21 cellular contexts compared by ENCODE assay signal in the genomic region with DNA sequence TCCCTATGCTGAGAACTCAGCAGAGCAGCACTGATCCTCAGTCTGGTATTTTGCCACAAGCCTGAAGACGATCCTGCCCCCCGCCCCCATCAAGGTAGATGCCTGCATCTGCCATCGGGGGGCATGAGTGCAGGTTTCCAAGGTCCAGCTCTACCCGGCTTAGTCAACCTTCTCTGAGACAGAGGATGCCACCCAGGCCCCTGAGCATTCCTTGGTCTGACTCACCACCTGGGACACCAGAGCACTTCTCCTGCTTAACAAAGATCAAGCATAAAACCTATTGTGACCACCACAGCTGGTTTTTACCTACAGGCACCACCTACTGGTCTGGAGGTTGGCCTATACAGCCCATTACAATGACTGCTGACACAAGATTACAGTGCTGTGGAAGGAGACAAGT.
"Had no signal": no experiment of that assay in that cellular context is flagged by ENCODE, and none has a peak within 500 bp of the region (broad histone marks: within the 10 kb centered on the region; RNA-seq: fewer than 3 reads in every experiment).

No MANE protein-coding gene starts in this region.

- H3K27me3 ChIP-seq: cardiac muscle cell, ovary, tibial nerve had no signal

- H3K9me3 Mint-ChIP-seq: activated CD4-positive, alpha-beta memory T cell treated with anti-CD3 and anti-CD28 coated beads, Interleukin-2, amount 10 ng/mL, durations not matched to agents 7 days and 5 days; activated naive CD8-positive, alpha-beta T cell treated with anti-CD3 and anti-CD28 coated beads, Interleukin-2, amount 10 ng/mL, durations not matched to agents 7 days and 5 days; memory B cell had no signal

- H3K27ac Mint-ChIP-seq: activated CD4-positive, alpha-beta memory T cell treated with anti-CD3 and anti-CD28 coated beads, Interleukin-2, amount 10 ng/mL, durations not matched to agents 7 days and 5 days; activated CD8-positive, alpha-beta memory T cell treated with anti-CD3 and anti-CD28 coated beads, Interleukin-2, amount 10 ng/mL, durations not matched to agents 7 days and 5 days; activated naive CD8-positive, alpha-beta T cell treated with anti-CD3 and anti-CD28 coated beads, Interleukin-2, amount 10 ng/mL, durations not matched to agents 7 days and 5 days; activated T-helper 2 cell treated with anti-CD3 and anti-CD28 coated beads, Interferon-gamma antibody, Interleukin-2, Interleukin-4, amounts not matched to agents 10 μg/mL and 5 μg/mL and 100 μg/mL, durations not matched to agents 14 hours and 24 hours and 36 hours; memory B cell; naive thymus-derived CD4-positive, alpha-beta T cell; stimulated activated naive CD8-positive, alpha-beta T cell treated with anti-CD3 and anti-CD28 coated beads, Interleukin-15, Interleukin-2, amounts not matched to agents 100 ng/mL and 50 ng/mL, for 24 hours; T-helper 2 cell treated with Interferon-gamma antibody and Interleukin-4, amounts not matched to agents 5 μg/mL and 100 μg/mL, for 36 hours had no signal

- H3K27me3 Mint-ChIP-seq: activated CD4-positive, alpha-beta memory T cell treated with anti-CD3 and anti-CD28 coated beads, Interleukin-2, amount 10 ng/mL, durations not matched to agents 7 days and 5 days; activated CD8-positive, alpha-beta memory T cell treated with anti-CD3 and anti-CD28 coated beads, Interleukin-2, amount 10 ng/mL, durations not matched to agents 7 days and 5 days; activated naive CD8-positive, alpha-beta T cell treated with anti-CD3 and anti-CD28 coated beads, Interleukin-2, amount 10 ng/mL, durations not matched to agents 7 days and 5 days; memory B cell; naive thymus-derived CD4-positive, alpha-beta T cell; stimulated activated naive CD8-positive, alpha-beta T cell treated with anti-CD3 and anti-CD28 coated beads, Interleukin-15, Interleukin-2, amounts not matched to agents 100 ng/mL and 50 ng/mL, for 24 hours had no signal

- H3K4me3 Mint-ChIP-seq: activated CD4-positive, alpha-beta memory T cell treated with anti-CD3 and anti-CD28 coated beads, Interleukin-2, amount 10 ng/mL, durations not matched to agents 7 days and 5 days; activated CD8-positive, alpha-beta memory T cell treated with anti-CD3 and anti-CD28 coated beads, Interleukin-2, amount 10 ng/mL, durations not matched to agents 7 days and 5 days; activated naive CD8-positive, alpha-beta T cell treated with anti-CD3 and anti-CD28 coated beads, Interleukin-2, amount 10 ng/mL, durations not matched to agents 7 days and 5 days; memory B cell; naive thymus-derived CD4-positive, alpha-beta T cell; stimulated activated naive CD8-positive, alpha-beta T cell treated with anti-CD3 and anti-CD28 coated beads, Interleukin-15, Interleukin-2, amounts not matched to agents 100 ng/mL and 50 ng/mL, for 24 hours; T-helper 2 cell treated with Interferon-gamma antibody and Interleukin-4, amounts not matched to agents 5 μg/mL and 100 μg/mL, for 36 hours had no signal

- H3K4me1 ChIP-seq: psoas muscle, tibial nerve had no signal

- H3K4me3 ChIP-seq: cardiac muscle cell, dorsolateral prefrontal cortex, ovary, psoas muscle, tibial nerve had no signal

- H3K36me3 Mint-ChIP-seq: activated CD8-positive, alpha-beta memory T cell treated with anti-CD3 and anti-CD28 coated beads, Interleukin-2, amount 10 ng/mL, durations not matched to agents 7 days and 5 days; activated naive CD8-positive, alpha-beta T cell treated with anti-CD3 and anti-CD28 coated beads, Interleukin-2, amount 10 ng/mL, durations not matched to agents 7 days and 5 days; memory B cell; naive thymus-derived CD4-positive, alpha-beta T cell had no signal

- DNase-seq: activated CD4-positive, alpha-beta memory T cell treated with anti-CD3 and anti-CD28 coated beads, Interleukin-2, amount 10 ng/mL, durations not matched to agents 7 days and 5 days; activated CD4-positive, alpha-beta T cell treated with anti-CD3 and anti-CD28 coated beads for 48 hours; activated CD8-positive, alpha-beta memory T cell treated with anti-CD3 and anti-CD28 coated beads, Interleukin-2, amount 10 ng/mL, durations not matched to agents 7 days and 5 days; activated naive CD4-positive, alpha-beta T cell treated with Interleukin-2 at 50 U/mL for 16 hours; activated naive CD8-positive, alpha-beta T cell treated with anti-CD3 and anti-CD28 coated beads, Interleukin-2, amount 10 ng/mL, durations not matched to agents 7 days and 5 days; amygdala; dorsolateral prefrontal cortex; foreskin fibroblast; naive thymus-derived CD4-positive, alpha-beta T cell; ovary; psoas muscle; right cardiac atrium had no signal

- H3K9me3 ChIP-seq: ovary, psoas muscle, tibial nerve had no signal

- H3K36me3 ChIP-seq: cardiac muscle cell, ovary, tibial nerve had no signal

- H3K27ac ChIP-seq: cardiac muscle cell, dorsolateral prefrontal cortex, epithelial cell of prostate, ovary, psoas muscle, tibial nerve had no signal

- H3K4me1 Mint-ChIP-seq: activated CD4-positive, alpha-beta memory T cell treated with anti-CD3 and anti-CD28 coated beads, Interleukin-2, amount 10 ng/mL, durations not matched to agents 7 days and 5 days; activated CD8-positive, alpha-beta memory T cell treated with anti-CD3 and anti-CD28 coated beads, Interleukin-2, amount 10 ng/mL, durations not matched to agents 7 days and 5 days; activated naive CD8-positive, alpha-beta T cell treated with anti-CD3 and anti-CD28 coated beads, Interleukin-2, amount 10 ng/mL, durations not matched to agents 7 days and 5 days; memory B cell; naive thymus-derived CD4-positive, alpha-beta T cell had no signal

- FAIRE-seq: colon, TTC549 had no signal
